ENCODE assay signal across 1 cellular context in the genomic region with DNA sequence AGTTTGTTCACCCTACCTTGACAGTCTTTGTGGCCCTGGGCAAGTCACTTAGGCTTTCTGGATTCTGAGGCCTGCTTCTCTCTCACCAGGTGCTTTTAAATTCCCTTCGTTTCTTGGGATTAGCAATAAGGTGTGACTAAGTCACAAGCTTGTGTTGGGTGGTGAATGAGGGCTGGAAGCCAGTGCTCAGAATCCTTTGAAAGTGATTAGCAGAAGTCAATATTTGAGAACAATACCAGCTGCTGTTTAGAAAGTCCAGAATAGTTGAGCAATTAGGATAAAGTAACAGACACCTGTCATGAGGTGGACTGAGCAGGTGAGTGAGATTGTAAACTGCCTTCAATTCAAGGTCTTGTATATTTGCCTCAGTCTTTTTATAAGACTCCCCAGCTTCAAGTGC.
TF ChIP-seq lines count a peak whose summit lies in the region.

No MANE protein-coding gene starts in this region.

TF ChIP-seq in HepG2, 621 proteins besides CTCF, POLR2A, EP300 and RAD21 (continued from another document):
- no peak for TF ChIP-seq ZBTB34 (CRISPR knock-in tag; IDR thresholded peaks at IDR 0.05)
- TF ChIP-seq ZNF160 (CRISPR knock-in tag; IDR thresholded peaks at IDR 0.05), result no peak
- no peak for TF ChIP-seq THYN1 (CRISPR knock-in tag; IDR thresholded peaks at IDR 0.05; ENCODE audit: borderline replicate concordance, low read depth)
- TF ChIP-seq SRSF1 (optimal IDR thresholded peaks at IDR 0.05; ENCODE audit: low read depth, low read length), result no peak
- TF ChIP-seq ZSCAN30 (CRISPR knock-in tag; IDR thresholded peaks at IDR 0.05), result no peak
- no peak for TF ChIP-seq ZMAT3 (CRISPR knock-in tag; conservative IDR thresholded peaks at IDR 0.05)
- no peak for TF ChIP-seq ZNF446 (CRISPR knock-in tag; IDR thresholded peaks at IDR 0.05)
- TF ChIP-seq, protein P1, sequence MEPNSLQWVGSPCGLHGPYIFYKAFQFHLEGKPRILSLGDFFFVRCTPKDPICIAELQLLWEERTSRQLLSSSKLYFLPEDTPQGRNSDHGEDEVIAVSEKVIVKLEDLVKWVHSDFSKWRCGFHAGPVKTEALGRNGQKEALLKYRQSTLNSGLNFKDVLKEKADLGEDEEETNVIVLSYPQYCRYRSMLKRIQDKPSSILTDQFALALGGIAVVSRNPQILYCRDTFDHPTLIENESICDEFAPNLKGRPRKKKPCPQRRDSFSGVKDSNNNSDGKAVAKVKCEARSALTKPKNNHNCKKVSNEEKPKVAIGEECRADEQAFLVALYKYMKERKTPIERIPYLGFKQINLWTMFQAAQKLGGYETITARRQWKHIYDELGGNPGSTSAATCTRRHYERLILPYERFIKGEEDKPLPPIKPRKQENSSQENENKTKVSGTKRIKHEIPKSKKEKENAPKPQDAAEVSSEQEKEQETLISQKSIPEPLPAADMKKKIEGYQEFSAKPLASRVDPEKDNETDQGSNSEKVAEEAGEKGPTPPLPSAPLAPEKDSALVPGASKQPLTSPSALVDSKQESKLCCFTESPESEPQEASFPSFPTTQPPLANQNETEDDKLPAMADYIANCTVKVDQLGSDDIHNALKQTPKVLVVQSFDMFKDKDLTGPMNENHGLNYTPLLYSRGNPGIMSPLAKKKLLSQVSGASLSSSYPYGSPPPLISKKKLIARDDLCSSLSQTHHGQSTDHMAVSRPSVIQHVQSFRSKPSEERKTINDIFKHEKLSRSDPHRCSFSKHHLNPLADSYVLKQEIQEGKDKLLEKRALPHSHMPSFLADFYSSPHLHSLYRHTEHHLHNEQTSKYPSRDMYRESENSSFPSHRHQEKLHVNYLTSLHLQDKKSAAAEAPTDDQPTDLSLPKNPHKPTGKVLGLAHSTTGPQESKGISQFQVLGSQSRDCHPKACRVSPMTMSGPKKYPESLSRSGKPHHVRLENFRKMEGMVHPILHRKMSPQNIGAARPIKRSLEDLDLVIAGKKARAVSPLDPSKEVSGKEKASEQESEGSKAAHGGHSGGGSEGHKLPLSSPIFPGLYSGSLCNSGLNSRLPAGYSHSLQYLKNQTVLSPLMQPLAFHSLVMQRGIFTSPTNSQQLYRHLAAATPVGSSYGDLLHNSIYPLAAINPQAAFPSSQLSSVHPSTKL (CRISPR knock-in tag; IDR thresholded peaks at IDR 0.05), result 0 out of 2 replicates have a peak, but pooled peaks have one; percentile 21
- TF ChIP-seq ZBTB39 (CRISPR knock-in tag; IDR thresholded peaks at IDR 0.05), result no peak
- TF ChIP-seq SRSF4 (IDR thresholded peaks at IDR 0.05; ENCODE audit: low read depth, low read length, poor library complexity, severe bottlenecking), result no peak
- TF ChIP-seq ZBTB38 (CRISPR knock-in tag; IDR thresholded peaks at IDR 0.05), result no peak
- TF ChIP-seq BRD4 (CRISPR knock-in tag; IDR thresholded peaks at IDR 0.05), result no peak
- TF ChIP-seq, protein P2, sequence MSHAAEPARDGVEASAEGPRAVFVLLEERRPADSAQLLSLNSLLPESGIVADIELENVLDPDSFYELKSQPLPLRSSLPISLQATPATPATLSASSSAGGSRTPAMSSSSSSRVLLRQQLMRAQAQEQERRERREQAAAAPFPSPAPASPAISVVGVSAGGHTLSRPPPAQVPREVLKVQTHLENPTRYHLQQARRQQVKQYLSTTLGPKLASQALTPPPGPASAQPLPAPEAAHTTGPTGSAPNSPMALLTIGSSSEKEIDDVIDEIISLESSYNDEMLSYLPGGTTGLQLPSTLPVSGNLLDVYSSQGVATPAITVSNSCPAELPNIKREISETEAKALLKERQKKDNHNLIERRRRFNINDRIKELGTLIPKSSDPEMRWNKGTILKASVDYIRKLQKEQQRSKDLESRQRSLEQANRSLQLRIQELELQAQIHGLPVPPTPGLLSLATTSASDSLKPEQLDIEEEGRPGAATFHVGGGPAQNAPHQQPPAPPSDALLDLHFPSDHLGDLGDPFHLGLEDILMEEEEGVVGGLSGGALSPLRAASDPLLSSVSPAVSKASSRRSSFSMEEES (CRISPR knock-in tag; IDR thresholded peaks at IDR 0.05), result 0 out of 2 replicates have a peak, but pooled peaks have one; percentile 15
- TF ChIP-seq BHLHE40 (IDR thresholded peaks at IDR 0.05; ENCODE audit: low read length), result no peak
- no peak for TF ChIP-seq ZNF17 (CRISPR knock-in tag; IDR thresholded peaks at IDR 0.05)
- TF ChIP-seq ZNF343 (CRISPR knock-in tag; IDR thresholded peaks at IDR 0.05), result no peak
- peak; percentile 44 for TF ChIP-seq HNF4A (CRISPR knock-in tag; IDR thresholded peaks at IDR 0.05)
- TF ChIP-seq ZFP82 (CRISPR knock-in tag; IDR thresholded peaks at IDR 0.05; ENCODE audit: borderline replicate concordance), result no peak
- TF ChIP-seq, protein P3, sequence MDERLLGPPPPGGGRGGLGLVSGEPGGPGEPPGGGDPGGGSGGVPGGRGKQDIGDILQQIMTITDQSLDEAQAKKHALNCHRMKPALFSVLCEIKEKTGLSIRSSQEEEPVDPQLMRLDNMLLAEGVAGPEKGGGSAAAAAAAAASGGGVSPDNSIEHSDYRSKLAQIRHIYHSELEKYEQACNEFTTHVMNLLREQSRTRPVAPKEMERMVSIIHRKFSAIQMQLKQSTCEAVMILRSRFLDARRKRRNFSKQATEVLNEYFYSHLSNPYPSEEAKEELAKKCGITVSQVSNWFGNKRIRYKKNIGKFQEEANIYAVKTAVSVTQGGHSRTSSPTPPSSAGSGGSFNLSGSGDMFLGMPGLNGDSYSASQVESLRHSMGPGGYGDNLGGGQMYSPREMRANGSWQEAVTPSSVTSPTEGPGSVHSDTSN (CRISPR knock-in tag; IDR thresholded peaks at IDR 0.05), result no peak
- TF ChIP-seq REXO4 (CRISPR knock-in tag; IDR thresholded peaks at IDR 0.05; ENCODE audit: borderline replicate concordance), result no peak
- no peak for TF ChIP-seq ZBTB43 (CRISPR knock-in tag; conservative IDR thresholded peaks at IDR 0.05)
- no peak for TF ChIP-seq HNRNPUL1 (IDR thresholded peaks at IDR 0.05; ENCODE audit: low read depth, low read length)
- no peak for TF ChIP-seq ESRRA (CRISPR knock-in tag; IDR thresholded peaks at IDR 0.05; ENCODE audit: low read depth)
- TF ChIP-seq, protein P4, sequence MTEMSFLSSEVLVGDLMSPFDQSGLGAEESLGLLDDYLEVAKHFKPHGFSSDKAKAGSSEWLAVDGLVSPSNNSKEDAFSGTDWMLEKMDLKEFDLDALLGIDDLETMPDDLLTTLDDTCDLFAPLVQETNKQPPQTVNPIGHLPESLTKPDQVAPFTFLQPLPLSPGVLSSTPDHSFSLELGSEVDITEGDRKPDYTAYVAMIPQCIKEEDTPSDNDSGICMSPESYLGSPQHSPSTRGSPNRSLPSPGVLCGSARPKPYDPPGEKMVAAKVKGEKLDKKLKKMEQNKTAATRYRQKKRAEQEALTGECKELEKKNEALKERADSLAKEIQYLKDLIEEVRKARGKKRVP (CRISPR knock-in tag; IDR thresholded peaks at IDR 0.05), result no peak
- TF ChIP-seq SPEN (CRISPR knock-in tag; IDR thresholded peaks at IDR 0.05; ENCODE audit: low read depth), result no peak
- TF ChIP-seq RORA (CRISPR knock-in tag; IDR thresholded peaks at IDR 0.05), result no peak
- TF ChIP-seq ZNF558 (CRISPR knock-in tag; IDR thresholded peaks at IDR 0.05; ENCODE audit: borderline replicate concordance), result no peak
- TF ChIP-seq, protein P5, sequence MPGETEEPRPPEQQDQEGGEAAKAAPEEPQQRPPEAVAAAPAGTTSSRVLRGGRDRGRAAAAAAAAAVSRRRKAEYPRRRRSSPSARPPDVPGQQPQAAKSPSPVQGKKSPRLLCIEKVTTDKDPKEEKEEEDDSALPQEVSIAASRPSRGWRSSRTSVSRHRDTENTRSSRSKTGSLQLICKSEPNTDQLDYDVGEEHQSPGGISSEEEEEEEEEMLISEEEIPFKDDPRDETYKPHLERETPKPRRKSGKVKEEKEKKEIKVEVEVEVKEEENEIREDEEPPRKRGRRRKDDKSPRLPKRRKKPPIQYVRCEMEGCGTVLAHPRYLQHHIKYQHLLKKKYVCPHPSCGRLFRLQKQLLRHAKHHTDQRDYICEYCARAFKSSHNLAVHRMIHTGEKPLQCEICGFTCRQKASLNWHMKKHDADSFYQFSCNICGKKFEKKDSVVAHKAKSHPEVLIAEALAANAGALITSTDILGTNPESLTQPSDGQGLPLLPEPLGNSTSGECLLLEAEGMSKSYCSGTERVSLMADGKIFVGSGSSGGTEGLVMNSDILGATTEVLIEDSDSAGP (CRISPR knock-in tag; IDR thresholded peaks at IDR 0.05; ENCODE audit: borderline replicate concordance), result no peak
- no peak for TF ChIP-seq SOX13 (IDR thresholded peaks at IDR 0.05)
- TF ChIP-seq SOX13 (CRISPR knock-in tag; conservative IDR thresholded peaks at IDR 0.05 in 1 of 2, IDR thresholded peaks at IDR 0.05 in 1 of 2), result peak in 1 of 2 experiments; percentile 73; a peak in 2 of 4 replicates
- TF ChIP-seq, protein P6, sequence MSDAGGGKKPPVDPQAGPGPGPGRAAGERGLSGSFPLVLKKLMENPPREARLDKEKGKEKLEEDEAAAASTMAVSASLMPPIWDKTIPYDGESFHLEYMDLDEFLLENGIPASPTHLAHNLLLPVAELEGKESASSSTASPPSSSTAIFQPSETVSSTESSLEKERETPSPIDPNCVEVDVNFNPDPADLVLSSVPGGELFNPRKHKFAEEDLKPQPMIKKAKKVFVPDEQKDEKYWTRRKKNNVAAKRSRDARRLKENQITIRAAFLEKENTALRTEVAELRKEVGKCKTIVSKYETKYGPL (CRISPR knock-in tag; IDR thresholded peaks at IDR 0.05), result no peak
- TF ChIP-seq ZNF75D (CRISPR knock-in tag; IDR thresholded peaks at IDR 0.05; ENCODE audit: borderline replicate concordance), result no peak
- no peak for TF ChIP-seq KLF15 (CRISPR knock-in tag; IDR thresholded peaks at IDR 0.05; ENCODE audit: borderline replicate concordance)
- TF ChIP-seq ZMYM4 (CRISPR knock-in tag; IDR thresholded peaks at IDR 0.05), result no peak
- TF ChIP-seq SOX6 (IDR thresholded peaks at IDR 0.05), result no peak
- TF ChIP-seq SOX6 (CRISPR knock-in tag; IDR thresholded peaks at IDR 0.05), result peak; percentile 77
- TF ChIP-seq DNMT1 (CRISPR knock-in tag; IDR thresholded peaks at IDR 0.05), result no peak
- no peak for TF ChIP-seq TOPORS (CRISPR knock-in tag; IDR thresholded peaks at IDR 0.05)
- TF ChIP-seq ZFP36L2 (CRISPR knock-in tag; IDR thresholded peaks at IDR 0.05), result no peak
- TF ChIP-seq ZNF549 (CRISPR knock-in tag; IDR thresholded peaks at IDR 0.05), result no peak
- no peak for TF ChIP-seq RELA (CRISPR knock-in tag; IDR thresholded peaks at IDR 0.05)
- TF ChIP-seq RFX3 (CRISPR knock-in tag; IDR thresholded peaks at IDR 0.05), result no peak
- peak; percentile 21; the same call in 1 of the 2 replicates for TF ChIP-seq CEBPB (IDR thresholded peaks at IDR 0.05; ENCODE audit: borderline replicate concordance, low read depth, low read length)
- no peak for TF ChIP-seq ZNF234 (CRISPR knock-in tag; conservative IDR thresholded peaks at IDR 0.05)
- TF ChIP-seq BCL6 (CRISPR knock-in tag; IDR thresholded peaks at IDR 0.05), result peak; percentile 42; the same call in 1 of the 2 replicates
- peak; percentile 32; the same call in 1 of the 2 replicates for TF ChIP-seq TFAP4 (IDR thresholded peaks at IDR 0.05; ENCODE audit: borderline replicate concordance, low read depth)
- TF ChIP-seq IRF1 (CRISPR knock-in tag; IDR thresholded peaks at IDR 0.05; ENCODE audit: low read depth), result no peak
- TF ChIP-seq MEF2D (CRISPR knock-in tag; IDR thresholded peaks at IDR 0.05), result no peak
